8 cellular contexts compared by ENCODE assay signal in the genomic region with DNA sequence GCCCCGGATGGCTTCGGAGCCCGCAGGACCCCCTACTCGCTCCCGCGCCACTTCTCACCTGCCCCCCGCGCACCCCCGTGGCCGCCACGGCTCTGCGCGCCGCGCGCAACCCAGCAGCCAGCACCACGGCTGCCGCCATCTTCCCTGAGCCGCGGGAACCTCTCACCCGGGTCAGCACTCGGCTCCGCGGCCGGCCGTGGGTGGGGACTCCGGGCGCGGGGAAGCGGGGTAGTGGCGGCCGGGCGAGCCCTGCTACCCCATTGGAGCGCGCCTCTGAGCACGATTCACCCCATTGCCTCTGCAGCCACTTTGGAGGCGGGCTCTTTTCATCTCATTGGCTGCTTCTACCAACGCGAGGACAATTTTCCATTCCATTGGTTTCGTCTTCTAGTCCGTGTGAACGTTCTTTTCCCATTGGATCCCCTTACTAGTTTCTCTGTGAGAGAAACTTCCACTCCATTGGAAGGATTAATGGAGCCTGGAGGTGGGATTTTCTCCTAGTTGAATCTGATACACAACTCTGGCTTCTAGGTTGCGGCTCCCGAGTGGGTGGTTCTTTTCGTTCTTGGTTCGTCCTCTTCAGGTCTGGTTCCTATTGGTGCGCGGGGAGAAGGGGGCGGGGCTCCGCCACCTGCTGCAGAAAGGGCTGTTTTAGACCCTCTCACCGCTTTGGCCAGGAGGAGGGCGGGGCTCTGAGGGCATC.
DNase-seq lines count a peak whose midpoint lies in the region; ATAC-seq lines count a peak whose summit lies in the region.

A gene (minus strand): TSS at position 202 of the 703 bp plus-strand sequence. CDS start 63 bp downstream, at position 139.

- H4K20me1 ChIP-seq in BLaER1 treated with 17β-estradiol and CSF1 and Interleukin-3, amounts not matched to agents 10 nM and 100 nM: no peaks in the 10 kb centered on the region

- H3K4me2 ChIP-seq in BLaER1 treated with 17β-estradiol and CSF1 and Interleukin-3, amounts not matched to agents 10 nM and 100 nM: peak within 1 kb of the TSS; percentile 72 to 96 (median 88)

- ATAC-seq in GM19351 (IDR thresholded peaks at IDR 0.05; ENCODE audit: unreplicated experiment) (peak; percentile 73), HG03521 (IDR thresholded peaks at IDR 0.05; ENCODE audit: unreplicated experiment) (peak; percentile 67)

- H3K4me3 ChIP-seq in BLaER1 treated with 17β-estradiol and CSF1 and Interleukin-3, amounts not matched to agents 10 nM and 100 nM: peak within 1 kb of the TSS; percentile 71 to 90 (median 76)

- H3K4me1 ChIP-seq in BLaER1 treated with 17β-estradiol and CSF1 and Interleukin-3, amounts not matched to agents 10 nM and 100 nM: peaks cover 27 to 43% (median 34%) of the 10 kb centered on the region in 10 experiments

- H3K27ac ChIP-seq in BLaER1 treated with 17β-estradiol and CSF1 and Interleukin-3, amounts not matched to agents 10 nM and 100 nM: peak within 1 kb of the TSS; percentile 53 to 93 (median 88); a peak in 21 of 22 replicates

- no peaks in the 10 kb centered on the region for H3K9me3 ChIP-seq in BLaER1 treated with 17β-estradiol and CSF1 and Interleukin-3, amounts not matched to agents 10 nM and 100 nM (replicated peaks in 1 of 11)

- DNase-seq in NCI-H748 (lab: John Stamatoyannopoulos, UW; ENCODE audit: unreplicated experiment): peak; percentile 99
- peak; percentile 96 for DNase-seq in activated CD4-positive, alpha-beta T cell treated with anti-CD3 and anti-CD28 coated beads, Interleukin-2, amount 50 U/mL, for 1 hour
- peak; percentile 61 for DNase-seq in cortex of kidney (lab: John Stamatoyannopoulos, UW)
- DNase-seq in left kidney (ENCODE audit: low read depth, low spot score): peak; percentile 100
- DNase-seq in stimulated activated CD4-positive, alpha-beta T cell treated with anti-CD3 and anti-CD28 coated beads, Interleukin-2, amount 100 ng/mL, for 24 hours: peak; percentile 98 to 99

- H3K36me3 ChIP-seq in BLaER1 treated with 17β-estradiol and CSF1 and Interleukin-3, amounts not matched to agents 10 nM and 100 nM: no peaks in the 10 kb centered on the region

- H3K9ac ChIP-seq in BLaER1 treated with 17β-estradiol and CSF1 and Interleukin-3, amounts not matched to agents 10 nM and 100 nM: peak within 1 kb of the TSS; percentile 78 to 91 (median 88)

- no peaks in the 10 kb centered on the region for H3K27me3 ChIP-seq in BLaER1 treated with 17β-estradiol and CSF1 and Interleukin-3, amounts not matched to agents 10 nM and 100 nM

Comparison
In these comparisons a context has a peak if more than half of its experiments do, and no peak if none do; other contexts are left out.
1. Peak in every context shown above with its lines: DNase-seq, ATAC-seq, H3K4me3 ChIP-seq and H3K27ac ChIP-seq.